In genomic region chr5:180895330-180895729, GRCh38 we compare ENCODE assay signal across 11 cellular contexts. TPM values are rescaled to one million over a fixed set of nuclear protein-coding genes. Genes with fewer than 3 reads are reported as not detected.
"Had no signal": no experiment of that assay in that cellular context is flagged by ENCODE, and none has a peak within 500 bp of the region (broad histone marks: within the 10 kb centered on the region; RNA-seq: fewer than 3 reads in every experiment).

No MANE protein-coding gene starts in this region.

RNA-seq across cellular contexts. Expression of gene BTNL8, which starts 3.6 kb away (rescaled TPM):
- total RNA-seq: activated naive CD4-positive, alpha-beta T cell treated with anti-CD3 and anti-CD28 coated beads for 36 hours; activated naive CD4-positive, alpha-beta T cell treated with anti-CD3 and anti-CD28 coated beads, Interleukin-2, amount 50 U/mL, for 72 hours; activated naive CD8-positive, alpha-beta T cell treated with anti-CD3 and anti-CD28 coated beads, Interleukin-2, amount 10 ng/mL, durations not matched to agents 7 days and 5 days; activated T-cell treated with anti-CD3 and anti-CD28 coated beads, Interleukin-2, amount 50 U/mL, for 4 hours; activated T-helper 1 cell treated with anti-CD3 and anti-CD28 coated beads, Interleukin-12 subunit alpha, Interleukin-12 subunit beta, Interleukin-2, Interleukin-4 antibody, amounts not matched to agents 30 ng/mL and 10 ng/mL and 1 ng/mL, durations not matched to agents 14 hours and 24 hours and 36 hours; ascending aorta; astrocyte; bronchial epithelial cell; cardiac muscle cell; cerebellum; chondrocyte had no signal
- polyA plus RNA-seq: cardiac muscle cell had no signal
